ENCODE assay signal across 8 cellular contexts in the genomic region with DNA sequence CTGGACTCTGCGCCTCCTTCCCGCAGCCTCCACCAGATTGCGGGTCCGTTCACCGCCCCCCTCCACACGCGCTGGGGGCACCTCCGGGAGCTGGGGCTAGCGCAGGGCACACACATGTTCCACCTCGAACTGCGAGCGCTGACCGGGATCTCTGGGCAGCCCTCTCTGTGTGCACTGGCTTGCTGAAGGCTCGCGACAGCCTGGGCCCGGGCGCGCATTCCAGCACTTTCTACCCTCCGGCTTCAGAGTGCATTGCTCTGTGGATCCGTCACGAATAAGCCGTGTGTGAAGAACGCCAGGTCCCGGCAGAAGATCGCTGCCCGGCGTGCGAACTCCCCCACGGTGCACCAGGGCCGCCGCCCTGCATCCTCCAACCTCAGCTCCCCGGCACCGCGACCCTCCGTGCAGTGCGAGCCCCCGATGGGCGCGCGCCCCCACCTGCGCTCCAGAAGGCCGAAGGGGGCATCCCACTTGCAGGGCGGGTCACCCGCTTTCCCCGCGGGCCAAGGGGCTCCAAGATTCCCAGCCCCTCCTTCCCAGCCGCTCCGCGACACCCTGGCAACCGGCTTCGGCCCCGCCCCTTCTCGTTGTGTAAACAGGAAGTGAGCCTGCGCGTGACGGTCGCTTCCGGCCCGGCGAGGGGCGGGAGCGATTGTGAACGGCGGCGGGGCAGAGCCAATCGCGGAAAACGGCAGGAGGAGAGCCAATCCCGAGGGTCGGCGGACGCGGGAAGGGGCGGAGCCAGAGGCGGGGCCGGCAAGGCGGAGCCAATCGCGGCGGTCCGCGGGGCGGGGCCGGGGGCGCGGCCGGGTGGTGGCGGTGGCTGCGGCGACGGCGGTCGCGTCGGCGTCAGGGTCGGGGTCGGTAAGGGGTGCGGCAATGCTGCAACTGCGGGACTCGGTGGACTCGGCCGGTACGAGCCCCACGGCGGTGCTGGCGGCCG. TPM values are rescaled to one million over a fixed set of nuclear protein-coding genes. Genes with fewer than 3 reads are reported as not detected.
DNase-seq lines count a peak whose midpoint lies in the region; ATAC-seq, FAIRE-seq and TF ChIP-seq lines count a peak whose summit lies in the region.

Gene TPRG1L (plus strand): TSS at position 822 of the 943 bp plus-strand sequence. CDS start 58 bp downstream, at position 880.

- ATAC-seq in GM21528 (IDR thresholded peaks at IDR 0.05; ENCODE audit: low FRiP score, unreplicated experiment), result peak; percentile 94

- peaks cover 13% of the 10 kb centered on the region for H3K4me1 ChIP-seq in endothelial cell of umbilical vein (ENCODE audit: control insufficient read depth, extremely low read depth, insufficient read depth, low read length)
- H3K4me1 ChIP-seq in mononuclear cell (ENCODE audit: insufficient read depth, low read length), result peaks cover 30% of the 10 kb centered on the region

- no TSS peak for BruUV-seq in endothelial cell of umbilical vein (replicated peaks; lab: Mats Ljungman, UMichigan)

- H2AFZ ChIP-seq in endothelial cell of umbilical vein (ENCODE audit: low read depth, low read length), result peak within 1 kb of the TSS; percentile 91

- peak within 1 kb of the TSS; percentile 56 for H3K9ac ChIP-seq in endothelial cell of umbilical vein (replicated peaks; ENCODE audit: extremely low read depth, insufficient read depth, low read length)

- TF ChIP-seq POLR2A in endothelial cell of umbilical vein (IDR thresholded peaks at IDR 0.05; ENCODE audit: low read depth, low read length), result peak; percentile 3

- CTCF ChIA-PET in endothelial cell of umbilical vein (lab: Charles Lee), result interaction anchor here (1.3 to 7.0 kb wide), 3 partner anchors 36 to 170 kb away, joined by 5 to 150 read pairs (median 139); partner anchors contain the start of gene ARHGEF16

- peak; percentile 95 for FAIRE-seq in endothelial cell of umbilical vein (lab: Jason Lieb, UNC)

- no peaks in the 10 kb centered on the region for H4K20me1 ChIP-seq in endothelial cell of umbilical vein (replicated peaks; ENCODE audit: control insufficient read depth, extremely low read depth, insufficient read depth, low read length)

- DNase-seq in DMS 273 (lab: John Stamatoyannopoulos, UW; ENCODE audit: unreplicated experiment) (peak; percentile 99), HuH-7.5 (ENCODE audit: low spot score) (peak; percentile 98), OCI-M1 (lab: John Stamatoyannopoulos, UW) (peak; percentile 98), activated T-cell treated with anti-CD3 and anti-CD28 coated beads for 24 hours (ENCODE audit: low read depth) (peak; percentile 98), endothelial cell of umbilical vein (ENCODE audit: low read depth, low spot score) (peak; percentile 97)
- peak; percentile 97 to 98 for DNase-seq in stimulated activated CD8-positive, alpha-beta memory T cell treated with anti-CD3 and anti-CD28 coated beads, Interleukin-2, amount 100 ng/mL, for 48 hours (ENCODE audit: low read depth in 2 of 2)

- peak within 1 kb of the TSS; percentile 54 for H3K4me2 ChIP-seq in endothelial cell of umbilical vein (ENCODE audit: insufficient read depth, low read length)

- POLR2A ChIA-PET in endothelial cell of umbilical vein (lab: Charles Lee), result no interaction called here

- H3K27me3 ChIP-seq in endothelial cell of umbilical vein (ENCODE audit: control insufficient read depth in 2 of 2, insufficient read depth in 2 of 2, low read length in 2 of 2), result no peaks in the 10 kb centered on the region
- H3K27me3 ChIP-seq in mononuclear cell (ENCODE audit: insufficient read depth, low read length), result no peaks in the 10 kb centered on the region

- H3K79me2 ChIP-seq in endothelial cell of umbilical vein (ENCODE audit: control insufficient read depth, insufficient read depth, low read length), result no peaks in the 10 kb centered on the region

- peaks cover 0 to 13% of the 10 kb centered on the region in 2 experiments for H3K36me3 ChIP-seq in endothelial cell of umbilical vein (ENCODE audit: control insufficient read depth in 2 of 2, extremely low read depth in 1 of 2, insufficient read depth in 2 of 2, low read length in 2 of 2)

- dilution Hi-C loops in endothelial cell of umbilical vein (cut with MboI; ENCODE audit: extremely low pct_ligation_motif_present, low sequenced_read_pairs), result no loop called here

- peak within 1 kb of the TSS; percentile 53 to 60 (median 54) for H3K4me3 ChIP-seq in endothelial cell of umbilical vein (replicated peaks in 1 of 3; ENCODE audit: insufficient read depth in 1 of 3, low read depth in 1 of 3, low read length in 3 of 3)
- H3K4me3 ChIP-seq in mononuclear cell (ENCODE audit: low read length), result peak within 1 kb of the TSS; percentile 77

- peak within 1 kb of the TSS; percentile 25 for H3K27ac ChIP-seq in endothelial cell of umbilical vein (ENCODE audit: insufficient read depth, low read depth, low read length)

- H3K9me3 ChIP-seq in endothelial cell of umbilical vein (replicated peaks; ENCODE audit: control insufficient read depth, insufficient read depth, low read length) (no peaks in the 10 kb centered on the region), mononuclear cell (ENCODE audit: low read depth, low read length) (no peaks in the 10 kb centered on the region)

- intact Hi-C loops in endothelial cell of umbilical vein (cut with micrococcal nuclease), result loop anchor here (1.0 to 10.0 kb wide), 3 partner anchors 26 to 1220 kb away; partner anchors contain the start of genes C1orf174 and WRAP73

- TF ChIP-seq CTCF in endothelial cell of umbilical vein (IDR thresholded peaks at IDR 0.05; ENCODE audit: extremely low read depth in 1 of 2, insufficient read depth in 1 of 2, low read depth in 1 of 2, low read length in 2 of 2), result no peak

- no peaks in the 10 kb centered on the region for H3K9me1 ChIP-seq in endothelial cell of umbilical vein (replicated peaks; ENCODE audit: control insufficient read depth, extremely low read depth, insufficient read depth, low read length)

TF ChIP-seq in endothelial cell of umbilical vein, 7 proteins besides CTCF, POLR2A, EP300 and RAD21:
- TF ChIP-seq, protein P1, sequence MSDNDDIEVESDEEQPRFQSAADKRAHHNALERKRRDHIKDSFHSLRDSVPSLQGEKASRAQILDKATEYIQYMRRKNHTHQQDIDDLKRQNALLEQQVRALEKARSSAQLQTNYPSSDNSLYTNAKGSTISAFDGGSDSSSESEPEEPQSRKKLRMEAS (IDR thresholded peaks at IDR 0.05; ENCODE audit: insufficient read depth, insufficient read length), result peak; percentile 14
- TF ChIP-seq FOS (IDR thresholded peaks at IDR 0.05; ENCODE audit: borderline replicate concordance, insufficient read depth, low read length) (no peak), JUN (IDR thresholded peaks at IDR 0.05; ENCODE audit: borderline replicate concordance, insufficient read depth, insufficient read length, low read depth) (no peak), EZH2 (IDR thresholded peaks at IDR 0.05; ENCODE audit: borderline replicate concordance, low read depth, low read length, severe bottlenecking) (no peak), POLR2AphosphoS5 (IDR thresholded peaks at IDR 0.05; ENCODE audit: insufficient read depth, low read depth, low read length) (peak; percentile 15), GATA2 (IDR thresholded peaks at IDR 0.05; ENCODE audit: insufficient read depth, insufficient read length, low read depth, low read length) (no peak), MYC (IDR thresholded peaks at IDR 0.05; ENCODE audit: low read depth, low read length) (no peak)

RNA-seq across cellular contexts. Expression of gene TPRG1L, which starts in this region (rescaled TPM):
- total RNA-seq in endothelial cell of umbilical vein (46.2 and 53.8 TPM in 2 replicates), mononuclear cell (27.5 TPM)
- 50.5 and 52.3 TPM in 2 replicates for polyA plus RNA-seq in endothelial cell of umbilical vein
- polyA plus RNA-seq in endothelial cell of umbilical vein (2011; cell fraction: cytosol; rRNA removed), result 48.1 and 48.2 TPM in 2 replicates
- 19.1 and 20.9 TPM in 2 replicates for polyA plus RNA-seq in endothelial cell of umbilical vein (2011; cell fraction: nucleus; rRNA removed)
- polyA plus RNA-seq in endothelial cell of umbilical vein (2012), result 45.0 and 53.8 TPM in 2 replicates
- polyA minus RNA-seq in endothelial cell of umbilical vein, result 43.9 and 44.1 TPM in 2 replicates
- 18.9 TPM for polyA minus RNA-seq in endothelial cell of umbilical vein (2011; cell fraction: cytosol; rRNA and poly(A)+ RNA removed)
- polyA minus RNA-seq in endothelial cell of umbilical vein (2011; cell fraction: nucleus; rRNA and poly(A)+ RNA removed), result 7.4 and 9.6 TPM in 2 replicates

Comparison
In these comparisons a context has a peak if more than half of its experiments do, and no peak if none do; other contexts are left out.
1. Peak in every context shown above with its lines: DNase-seq, ATAC-seq, H3K4me3 ChIP-seq and H3K27ac ChIP-seq.